Comparison of ENCODE assay signal across 8 cellular contexts in the genomic region with DNA sequence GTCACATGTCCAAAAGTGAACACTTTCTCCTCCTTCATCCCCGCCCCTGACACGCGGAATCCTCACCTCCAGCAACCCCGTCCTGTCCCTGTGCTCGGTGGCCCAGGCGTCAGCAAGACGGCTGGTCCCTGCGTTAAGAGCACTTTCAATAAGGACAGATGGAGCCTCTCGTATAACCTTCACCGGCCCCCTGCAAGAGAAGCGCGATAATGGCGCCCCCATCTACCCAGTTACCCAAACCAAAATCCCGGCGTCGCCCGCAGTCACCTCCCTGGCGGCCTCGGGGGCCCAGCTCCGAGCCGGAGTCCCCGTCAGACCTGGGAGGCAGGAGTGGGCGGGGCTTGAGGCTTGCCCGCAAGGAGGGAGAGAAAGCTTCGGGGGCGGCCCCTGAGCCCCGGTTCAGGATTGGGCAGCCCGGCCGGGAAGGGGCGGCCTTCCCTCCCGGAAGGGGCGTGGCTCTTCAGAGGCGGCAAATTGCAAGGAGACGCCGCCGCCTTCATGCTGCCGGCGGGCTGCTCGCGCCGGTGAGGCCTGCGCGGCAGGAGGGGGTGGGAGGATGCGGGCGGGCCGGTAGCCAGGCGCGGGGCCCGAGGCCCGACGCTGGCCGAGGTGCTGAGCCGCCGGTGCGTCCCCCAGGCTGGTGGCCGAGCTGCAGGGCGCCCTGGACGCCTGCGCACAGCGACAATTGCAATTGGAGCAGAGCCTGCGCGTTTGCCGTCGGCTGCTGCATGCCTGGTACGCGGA. TPM values are rescaled to one million over a fixed set of nuclear protein-coding genes. Genes with fewer than 3 reads are reported as not detected.
DNase-seq lines count a peak whose midpoint lies in the region; ATAC-seq and TF ChIP-seq lines count a peak whose summit lies in the region.

A gene with protein sequence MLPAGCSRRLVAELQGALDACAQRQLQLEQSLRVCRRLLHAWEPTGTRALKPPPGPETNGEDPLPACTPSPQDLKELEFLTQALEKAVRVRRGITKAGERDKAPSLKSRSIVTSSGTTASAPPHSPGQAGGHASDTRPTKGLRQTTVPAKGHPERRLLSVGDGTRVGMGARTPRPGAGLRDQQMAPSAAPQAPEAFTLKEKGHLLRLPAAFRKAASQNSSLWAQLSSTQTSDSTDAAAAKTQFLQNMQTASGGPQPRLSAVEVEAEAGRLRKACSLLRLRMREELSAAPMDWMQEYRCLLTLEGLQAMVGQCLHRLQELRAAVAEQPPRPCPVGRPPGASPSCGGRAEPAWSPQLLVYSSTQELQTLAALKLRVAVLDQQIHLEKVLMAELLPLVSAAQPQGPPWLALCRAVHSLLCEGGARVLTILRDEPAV (plus strand): TSS at position 463 of the 744 bp plus-strand sequence. CDS start 36 bp downstream, at position 499.

- H3K36me3 ChIP-seq in muscle layer of duodenum (ENCODE audit: control insufficient read depth in 1 of 2, insufficient read depth in 2 of 2, low read length in 2 of 2) = no peaks in the 10 kb centered on the region

- H3K9me3 ChIP-seq in muscle layer of duodenum (ENCODE audit: control insufficient read depth in 1 of 2, low read length in 2 of 2) = no peaks in the 10 kb centered on the region

- no peak within 1 kb of the TSS for H3K27ac ChIP-seq in muscle layer of duodenum (ENCODE audit: low read length)

- H3K4me1 ChIP-seq in muscle layer of duodenum (ENCODE audit: control insufficient read depth in 1 of 2, insufficient read depth in 2 of 2, low read length in 2 of 2) = peaks cover 0 to 15% of the 10 kb centered on the region in 2 donors

- ATAC-seq in GM21717 (IDR thresholded peaks at IDR 0.05; ENCODE audit: unreplicated experiment) (peak; percentile 68), esophagus mucosa (peak; percentile 95)

- H3K4me3 ChIP-seq in muscle layer of duodenum (ENCODE audit: low read depth in 1 of 2, low read length in 2 of 2) = peak within 1 kb of the TSS; percentile 73 to 80

- no peaks in the 10 kb centered on the region for H3K27me3 ChIP-seq in muscle layer of duodenum (ENCODE audit: low read depth, low read length)

- peak; percentile 98 for DNase-seq in DMS153 treated with DMSO at 0.1 percent for 48 hours (lab: John Stamatoyannopoulos, UW; ENCODE audit: unreplicated experiment)
- peak; percentile 94 for DNase-seq in KG1 (lab: John Stamatoyannopoulos, UW)
- DNase-seq in activated T-cell treated with anti-CD3 and anti-CD28 coated beads, Interleukin-2, amount 50 U/mL, for 1 hour = peak; percentile 95
- DNase-seq in stimulated activated CD8-positive, alpha-beta memory T cell treated with anti-CD3 and anti-CD28 coated beads, Interleukin-7, amount 100 ng/mL, for 24 hours (ENCODE audit: low read depth) = peak; percentile 94

TF ChIP-seq in PFSK-1, 5 proteins besides CTCF, POLR2A, EP300 and RAD21:
- TF ChIP-seq FOXP2 (optimal IDR thresholded peaks at IDR 0.05; ENCODE audit: borderline replicate concordance, extremely low read depth, extremely low read length, insufficient read depth) (peak; percentile 30), SIN3A (IDR thresholded peaks at IDR 0.05; ENCODE audit: borderline replicate concordance, insufficient read depth, low read length) (0 out of 2 replicates have a peak, but pooled peaks have one; percentile 64), POLR2AphosphoS5 (IDR thresholded peaks at IDR 0.05; ENCODE audit: low read depth, low read length) (peak; percentile 40; the same call in 1 of the 2 replicates), TAF1 (IDR thresholded peaks at IDR 0.05; ENCODE audit: borderline replicate concordance, insufficient read depth, low read length) (no peak; the same call in 1 of the 2 replicates)
- TF ChIP-seq, protein P1, sequence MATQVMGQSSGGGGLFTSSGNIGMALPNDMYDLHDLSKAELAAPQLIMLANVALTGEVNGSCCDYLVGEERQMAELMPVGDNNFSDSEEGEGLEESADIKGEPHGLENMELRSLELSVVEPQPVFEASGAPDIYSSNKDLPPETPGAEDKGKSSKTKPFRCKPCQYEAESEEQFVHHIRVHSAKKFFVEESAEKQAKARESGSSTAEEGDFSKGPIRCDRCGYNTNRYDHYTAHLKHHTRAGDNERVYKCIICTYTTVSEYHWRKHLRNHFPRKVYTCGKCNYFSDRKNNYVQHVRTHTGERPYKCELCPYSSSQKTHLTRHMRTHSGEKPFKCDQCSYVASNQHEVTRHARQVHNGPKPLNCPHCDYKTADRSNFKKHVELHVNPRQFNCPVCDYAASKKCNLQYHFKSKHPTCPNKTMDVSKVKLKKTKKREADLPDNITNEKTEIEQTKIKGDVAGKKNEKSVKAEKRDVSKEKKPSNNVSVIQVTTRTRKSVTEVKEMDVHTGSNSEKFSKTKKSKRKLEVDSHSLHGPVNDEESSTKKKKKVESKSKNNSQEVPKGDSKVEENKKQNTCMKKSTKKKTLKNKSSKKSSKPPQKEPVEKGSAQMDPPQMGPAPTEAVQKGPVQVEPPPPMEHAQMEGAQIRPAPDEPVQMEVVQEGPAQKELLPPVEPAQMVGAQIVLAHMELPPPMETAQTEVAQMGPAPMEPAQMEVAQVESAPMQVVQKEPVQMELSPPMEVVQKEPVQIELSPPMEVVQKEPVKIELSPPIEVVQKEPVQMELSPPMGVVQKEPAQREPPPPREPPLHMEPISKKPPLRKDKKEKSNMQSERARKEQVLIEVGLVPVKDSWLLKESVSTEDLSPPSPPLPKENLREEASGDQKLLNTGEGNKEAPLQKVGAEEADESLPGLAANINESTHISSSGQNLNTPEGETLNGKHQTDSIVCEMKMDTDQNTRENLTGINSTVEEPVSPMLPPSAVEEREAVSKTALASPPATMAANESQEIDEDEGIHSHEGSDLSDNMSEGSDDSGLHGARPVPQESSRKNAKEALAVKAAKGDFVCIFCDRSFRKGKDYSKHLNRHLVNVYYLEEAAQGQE (IDR thresholded peaks at IDR 0.05; ENCODE audit: insufficient read depth in 1 of 2, low read depth in 2 of 2, low read length in 2 of 2) = peak; percentile 62 to 85; a peak in 3 of 4 replicates
TF ChIP-seq in PFSK-1: peak in this region for 4.

RNA-seq across cellular contexts. Expression of the gene that starts here (rescaled TPM):
- 13.7 TPM for polyA plus RNA-seq in PFSK-1 (2012; ENCODE audit: insufficient read length, low read depth)
- 3.1 TPM for total RNA-seq in esophagus mucosa
